In genomic region chr3:11626084-11626463, GRCh38 we compare ENCODE assay signal across 1 cellular context.
TF ChIP-seq lines count a peak whose summit lies in the region.

No MANE protein-coding gene starts in this region.

TF ChIP-seq in WTC11, 78 proteins besides CTCF, POLR2A, EP300 and RAD21 (continued from another document):
- TF ChIP-seq ZBTB43 (CRISPR knock-in tag; IDR thresholded peaks at IDR 0.05) (no peak), USF1 (CRISPR knock-in tag; IDR thresholded peaks at IDR 0.05) (no peak), AFF4 (CRISPR knock-in tag; IDR thresholded peaks at IDR 0.05; ENCODE audit: borderline replicate concordance) (no peak), ZBTB21 (CRISPR knock-in tag; IDR thresholded peaks at IDR 0.05; ENCODE audit: borderline replicate concordance) (no peak), IRF1 (CRISPR knock-in tag; IDR thresholded peaks at IDR 0.05) (no peak)
TF ChIP-seq in WTC11: peak in this region for 0.
